Comparison of ENCODE assay signal across 17 cellular contexts in the genomic region with DNA sequence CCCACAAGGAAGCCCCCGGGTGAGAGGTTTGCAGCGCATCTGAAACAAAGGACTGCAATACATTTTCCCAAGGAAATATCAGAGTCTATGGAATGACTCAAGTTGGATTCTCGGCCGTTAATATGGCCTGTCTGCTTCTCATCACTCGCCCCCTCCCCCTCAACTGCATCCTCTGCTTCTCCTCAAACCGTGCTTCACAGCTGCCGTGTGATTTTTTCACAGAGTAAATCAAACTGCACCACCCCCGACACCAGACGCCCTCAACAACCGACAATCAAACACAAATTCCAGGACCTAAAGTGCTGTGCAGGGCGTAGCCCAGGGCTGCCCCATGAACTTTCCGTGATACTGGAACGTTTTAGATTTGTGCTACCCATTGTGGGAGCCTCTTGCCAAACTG.
"Had no signal": no experiment of that assay in that cellular context is flagged by ENCODE, and none has a peak within 500 bp of the region (broad histone marks: within the 10 kb centered on the region; RNA-seq: fewer than 3 reads in every experiment).

No MANE protein-coding gene starts in this region.

- H3K36me3 Mint-ChIP-seq: activated naive CD4-positive, alpha-beta T cell treated with anti-CD3 and anti-CD28 coated beads, Interleukin-2, amount 10 ng/mL, durations not matched to agents 7 days and 5 days; immature natural killer cell; natural killer cell treated with Interleukin-12 subunit alpha and Interleukin-12 subunit beta and Interleukin-15 and Interleukin-18, amount 100 ng/mL, for 72 hours had no signal

- H3K36me3 ChIP-seq: lower lobe of right lung, vagina had no signal

- DNase-seq: activated B cell treated with CpG ODN at 0.5 μM for 24 hours; activated CD4-positive, alpha-beta T cell treated with anti-CD3 and anti-CD28 coated beads, Interleukin-2, amount 50 U/mL, for 1 hour; activated naive CD4-positive, alpha-beta T cell treated with anti-CD3 and anti-CD28 coated beads, Interleukin-2, amount 10 ng/mL, durations not matched to agents 7 days and 5 days; activated T-cell treated with anti-CD3 and anti-CD28 coated beads for 4 hours; amniotic stem cell; body of pancreas; cerebellar nuclear complex; dermis blood vessel endothelial cell; immature natural killer cell; lower lobe of right lung; psoas muscle; stimulated activated CD4-positive, alpha-beta T cell treated with anti-CD3 and anti-CD28 coated beads, Interleukin-2, amount 100 ng/mL, for 48 hours; stimulated activated CD8-positive, alpha-beta memory T cell treated with anti-CD3 and anti-CD28 coated beads, Interleukin-4, amount 100 ng/mL, for 48 hours; stimulated activated naive CD8-positive, alpha-beta T cell treated with anti-CD3 and anti-CD28 coated beads, Interleukin-15, amount 100 ng/mL, for 72 hours had no signal

- H3K27ac Mint-ChIP-seq: activated B cell treated with CpG ODN at 0.5 μM for 24 hours; activated naive CD4-positive, alpha-beta T cell treated with anti-CD3 and anti-CD28 coated beads, Interleukin-2, amount 10 ng/mL, durations not matched to agents 7 days and 5 days; activated T-helper 17 cell treated with anti-CD3 and anti-CD28 coated beads, Interleukin-2, amount 50 U/mL, for 72 hours; immature natural killer cell; natural killer cell treated with Interleukin-12 subunit alpha and Interleukin-12 subunit beta and Interleukin-15 and Interleukin-18, amount 100 ng/mL, for 72 hours; stimulated activated naive CD8-positive, alpha-beta T cell treated with anti-CD3 and anti-CD28 coated beads, Interleukin-15, amount 100 ng/mL, for 72 hours had no signal

- H3K4me3 Mint-ChIP-seq: activated B cell treated with CpG ODN at 0.5 μM for 24 hours; activated naive CD4-positive, alpha-beta T cell treated with anti-CD3 and anti-CD28 coated beads, Interleukin-2, amount 10 ng/mL, durations not matched to agents 7 days and 5 days; activated T-helper 17 cell treated with anti-CD3 and anti-CD28 coated beads, Interleukin-2, amount 50 U/mL, for 72 hours; immature natural killer cell; natural killer cell treated with Interleukin-12 subunit alpha and Interleukin-12 subunit beta and Interleukin-15 and Interleukin-18, amount 100 ng/mL, for 72 hours; stimulated activated naive CD8-positive, alpha-beta T cell treated with anti-CD3 and anti-CD28 coated beads, Interleukin-15, amount 100 ng/mL, for 72 hours had no signal

- H3K4me1 ChIP-seq: body of pancreas, lower lobe of right lung, psoas muscle had no signal

- H3K27me3 ChIP-seq: body of pancreas, vagina had no signal

- H3K9me3 ChIP-seq: body of pancreas, lower lobe of right lung, psoas muscle, vagina had no signal

- H3K4me3 ChIP-seq: body of pancreas, lower lobe of right lung, psoas muscle, vagina had no signal

- H3K4me1 Mint-ChIP-seq: activated B cell treated with CpG ODN at 0.5 μM for 24 hours; activated naive CD4-positive, alpha-beta T cell treated with anti-CD3 and anti-CD28 coated beads, Interleukin-2, amount 10 ng/mL, durations not matched to agents 7 days and 5 days; activated T-helper 17 cell treated with anti-CD3 and anti-CD28 coated beads, Interleukin-2, amount 50 U/mL, for 72 hours; immature natural killer cell; stimulated activated naive CD8-positive, alpha-beta T cell treated with anti-CD3 and anti-CD28 coated beads, Interleukin-15, amount 100 ng/mL, for 72 hours had no signal

- H3K27ac ChIP-seq: body of pancreas, lower lobe of right lung, psoas muscle had no signal

- H3K9me3 Mint-ChIP-seq: activated B cell treated with CpG ODN at 0.5 μM for 24 hours; activated naive CD4-positive, alpha-beta T cell treated with anti-CD3 and anti-CD28 coated beads, Interleukin-2, amount 10 ng/mL, durations not matched to agents 7 days and 5 days; activated T-helper 17 cell treated with anti-CD3 and anti-CD28 coated beads, Interleukin-2, amount 50 U/mL, for 72 hours; immature natural killer cell; natural killer cell treated with Interleukin-12 subunit alpha and Interleukin-12 subunit beta and Interleukin-15 and Interleukin-18, amount 100 ng/mL, for 72 hours; stimulated activated naive CD8-positive, alpha-beta T cell treated with anti-CD3 and anti-CD28 coated beads, Interleukin-15, amount 100 ng/mL, for 72 hours had no signal

- ATAC-seq: activated T-helper 17 cell treated with anti-CD3 and anti-CD28 coated beads, Interleukin-2, amount 50 U/mL, for 72 hours; body of pancreas; lower lobe of right lung; natural killer cell treated with Interleukin-12 subunit alpha and Interleukin-12 subunit beta and Interleukin-15 and Interleukin-18, amount 100 ng/mL, for 72 hours; psoas muscle; stimulated activated naive CD8-positive, alpha-beta T cell treated with anti-CD3 and anti-CD28 coated beads, Interleukin-15, amount 100 ng/mL, for 72 hours had no signal
